Comparison of ENCODE assay signal across 11 cellular contexts in the genomic region with DNA sequence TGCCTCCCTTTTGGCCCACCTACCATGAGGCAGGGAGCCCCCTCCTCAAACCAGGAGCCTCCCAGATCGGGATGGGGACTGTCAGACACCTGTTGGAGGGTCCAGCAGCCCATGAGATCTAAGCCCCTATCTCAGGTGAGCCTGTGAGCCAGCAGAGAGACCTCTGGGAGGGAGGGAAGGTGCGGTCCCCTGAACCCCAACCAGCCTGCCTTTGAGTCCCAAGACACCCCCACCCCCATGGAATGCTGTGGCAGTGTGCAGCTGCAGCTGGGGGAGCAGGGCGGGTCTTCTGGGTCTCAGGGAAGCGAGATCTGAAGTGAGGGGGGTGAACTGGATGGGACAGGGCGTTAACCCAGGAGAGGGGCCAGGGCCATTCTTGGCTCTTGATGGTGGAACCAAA. TPM values are rescaled to one million over a fixed set of nuclear protein-coding genes. Genes with fewer than 3 reads are reported as not detected.
A peak's percentile ranks its signal among the peaks of the same experiment; 100 is the strongest.
DNase-seq lines count a peak whose midpoint lies in the region; ATAC-seq lines count a peak whose summit lies in the region.
"Had no signal": no experiment of that assay in that cellular context is flagged by ENCODE, and none has a peak within 500 bp of the region (broad histone marks: within the 10 kb centered on the region; RNA-seq: fewer than 3 reads in every experiment).

No MANE protein-coding gene starts in this region.

- peaks cover 10% of the 10 kb centered on the region for H3K4me1 Mint-ChIP-seq in activated CD4-positive, alpha-beta T cell treated with anti-CD3 and anti-CD28 coated beads, Interleukin-2, amount 10 ng/mL, durations not matched to agents 24 days and 14 days
- H3K4me1 Mint-ChIP-seq in activated T-cell treated with anti-CD3 and anti-CD28 coated beads, Interleukin-2, amount 50 U/mL, for 72 hours (ENCODE audit: low read depth): peaks cover 16% of the 10 kb centered on the region

- H3K27me3 Mint-ChIP-seq in activated CD4-positive, alpha-beta T cell treated with anti-CD3 and anti-CD28 coated beads, Interleukin-2, amount 10 ng/mL, durations not matched to agents 24 days and 14 days: peaks cover 27% of the 10 kb centered on the region
- H3K27me3 Mint-ChIP-seq in activated T-cell treated with anti-CD3 and anti-CD28 coated beads, Interleukin-2, amount 50 U/mL, for 72 hours (ENCODE audit: low read depth): peaks cover 14% of the 10 kb centered on the region

- intact Hi-C loops in activated CD4-positive, alpha-beta T cell treated with anti-CD3 and anti-CD28 coated beads, Interleukin-2, amount 10 ng/mL, durations not matched to agents 24 days and 14 days (cut with micrococcal nuclease): loop anchor here (2.0 to 10.0 kb wide), 4 partner anchors 44 to 622 kb away; a partner anchor contains a TSS

- no peaks in the 10 kb centered on the region for H3K9me3 Mint-ChIP-seq in activated CD4-positive, alpha-beta T cell treated with anti-CD3 and anti-CD28 coated beads, Interleukin-2, amount 10 ng/mL, durations not matched to agents 24 days and 14 days
- no peaks in the 10 kb centered on the region for H3K9me3 Mint-ChIP-seq in activated T-cell treated with anti-CD3 and anti-CD28 coated beads, Interleukin-2, amount 50 U/mL, for 72 hours

- H3K4me3 ChIP-seq in mesenchymal stem cell (ENCODE audit: insufficient read depth in 1 of 2, low read depth in 1 of 2, low read length in 2 of 2) (no peak overlapping the region), stomach smooth muscle (ENCODE audit: low read length in 2 of 2) (no peak overlapping the region)

- no peak overlapping the region for H2BK120ac ChIP-seq in mesenchymal stem cell (ENCODE audit: low read depth, low read length)

- H3K4me1 ChIP-seq in mesenchymal stem cell (ENCODE audit: control insufficient read depth, insufficient read depth, low read depth, low read length) (peaks cover 60% of the 10 kb centered on the region), stomach smooth muscle (ENCODE audit: control insufficient read depth, insufficient read depth, low read length) (peaks cover 52% of the 10 kb centered on the region)

- H4K91ac ChIP-seq in mesenchymal stem cell (ENCODE audit: low read length): peak overlapping the region; percentile 70

- ATAC-seq in activated T-cell treated with anti-CD3 and anti-CD28 coated beads, Interleukin-2, amount 50 U/mL, for 72 hours (replicated peaks in 1 of 2): no peak
- no peak for ATAC-seq in GM18870 (IDR thresholded peaks at IDR 0.05; ENCODE audit: unreplicated experiment)
- ATAC-seq in GM18498 (IDR thresholded peaks at IDR 0.05; ENCODE audit: unreplicated experiment): no peak

- no peak overlapping the region for H3K14ac ChIP-seq in mesenchymal stem cell (ENCODE audit: low read length in 2 of 2)

- H3K27ac ChIP-seq in mesenchymal stem cell (ENCODE audit: low read length, poor library complexity, severe bottlenecking): no peak overlapping the region
- peak overlapping the region; percentile 66 for H3K27ac ChIP-seq in stomach smooth muscle (ENCODE audit: low read length)

- H3K4me2 ChIP-seq in mesenchymal stem cell (ENCODE audit: low read length, poor library complexity, severe bottlenecking): no peak overlapping the region

- H3K9me3 ChIP-seq in mesenchymal stem cell (ENCODE audit: control insufficient read depth, low read length): no peaks in the 10 kb centered on the region
- H3K9me3 ChIP-seq in stomach smooth muscle (ENCODE audit: control insufficient read depth in 2 of 2, low read length in 2 of 2): no peaks in the 10 kb centered on the region
- H3K9me3 ChIP-seq: adrenal gland had no signal

- H3K36me3 Mint-ChIP-seq in activated CD4-positive, alpha-beta T cell treated with anti-CD3 and anti-CD28 coated beads, Interleukin-2, amount 10 ng/mL, durations not matched to agents 24 days and 14 days (ENCODE audit: low read depth): no peaks in the 10 kb centered on the region
- H3K36me3 Mint-ChIP-seq in activated T-cell treated with anti-CD3 and anti-CD28 coated beads, Interleukin-2, amount 50 U/mL, for 72 hours (ENCODE audit: insufficient read depth in 2 of 2): peaks cover 0 to 2% of the 10 kb centered on the region in 2 donors

- no peak overlapping the region for H2BK5ac ChIP-seq in mesenchymal stem cell (ENCODE audit: low read depth, low read length, poor library complexity, severe bottlenecking)

- no peak overlapping the region for H3K23ac ChIP-seq in mesenchymal stem cell (ENCODE audit: low read length in 2 of 2)

- peak overlapping the region; percentile 48 for H3K4me3 Mint-ChIP-seq in activated CD4-positive, alpha-beta T cell treated with anti-CD3 and anti-CD28 coated beads, Interleukin-2, amount 10 ng/mL, durations not matched to agents 24 days and 14 days
- H3K4me3 Mint-ChIP-seq in activated T-cell treated with anti-CD3 and anti-CD28 coated beads, Interleukin-2, amount 50 U/mL, for 72 hours: peak overlapping the region; percentile 17 to 51

- peak overlapping the region; percentile 38 to 92 for H3K18ac ChIP-seq in mesenchymal stem cell (ENCODE audit: low read depth in 1 of 2, low read length in 2 of 2)

- peak overlapping the region; percentile 69 for H4K8ac ChIP-seq in mesenchymal stem cell (ENCODE audit: low read length)

- H3K27ac Mint-ChIP-seq in activated CD4-positive, alpha-beta T cell treated with anti-CD3 and anti-CD28 coated beads, Interleukin-2, amount 10 ng/mL, durations not matched to agents 24 days and 14 days: no peak overlapping the region
- H3K27ac Mint-ChIP-seq in activated T-cell treated with anti-CD3 and anti-CD28 coated beads, Interleukin-2, amount 50 U/mL, for 72 hours: no peak overlapping the region

- H3K36me3 ChIP-seq in mesenchymal stem cell (ENCODE audit: control insufficient read depth in 1 of 2, insufficient read depth in 2 of 2, low read depth in 1 of 2, low read length in 2 of 2): peaks cover 0 to 10% of the 10 kb centered on the region in 2 experiments
- H3K36me3 ChIP-seq in stomach smooth muscle (ENCODE audit: control insufficient read depth in 2 of 2, insufficient read depth in 2 of 2, low read length in 2 of 2): no peaks in the 10 kb centered on the region
- H3K36me3 ChIP-seq: adrenal gland had no signal

- H2BK15ac ChIP-seq in mesenchymal stem cell (ENCODE audit: low read depth, poor library complexity, severe bottlenecking): no peak overlapping the region

- no peak for DNase-seq in activated CD4-positive, alpha-beta T cell treated with anti-CD3 and anti-CD28 coated beads, Interleukin-2, amount 10 ng/mL, durations not matched to agents 24 days and 14 days
- DNase-seq in activated CD4-positive, alpha-beta T cell treated with anti-CD3 and anti-CD28 coated beads, Interleukin-2, amount 50 U/mL, for 4 hours: no peak
- DNase-seq in activated T-cell treated with anti-CD3 and anti-CD28 coated beads, Interleukin-2, amount 50 U/mL, for 72 hours: no peak
- DNase-seq in mesenchymal stem cell (no peak), NCI-H526 (lab: John Stamatoyannopoulos, UW) (no peak)
- DNase-seq: activated CD4-positive, alpha-beta T cell treated with anti-CD3 and anti-CD28 coated beads, Interleukin-2, amount 50 U/mL, for 1 hour; foreskin melanocyte had no signal

- WGBS in mesenchymal stem cell: 93% methylated on average over 3 of the region's 5 CpGs

- no peak overlapping the region for H2AFZ ChIP-seq in mesenchymal stem cell (ENCODE audit: low read depth, low read length)

- H3K79me1 ChIP-seq in mesenchymal stem cell (replicated peaks; ENCODE audit: low read length, poor library complexity, severe bottlenecking): peaks cover 3% of the 10 kb centered on the region

- no peak overlapping the region for H2AK5ac ChIP-seq in mesenchymal stem cell (ENCODE audit: low read length, severe bottlenecking)

- H3K27me3 ChIP-seq in mesenchymal stem cell (ENCODE audit: control insufficient read depth in 1 of 2, insufficient read depth in 1 of 2, low read length in 2 of 2): peaks cover 0 to 12% of the 10 kb centered on the region in 2 experiments
- no peaks in the 10 kb centered on the region for H3K27me3 ChIP-seq in stomach smooth muscle (ENCODE audit: control insufficient read depth in 1 of 2, insufficient read depth in 2 of 2, low read length in 2 of 2)
- H3K27me3 ChIP-seq: adrenal gland had no signal

- H3K4ac ChIP-seq in mesenchymal stem cell (ENCODE audit: low read depth in 1 of 2, low read length in 2 of 2): peak overlapping the region in 1 of 2 experiments; percentile 83

- H2BK12ac ChIP-seq in mesenchymal stem cell (ENCODE audit: low read length in 2 of 2): peak overlapping the region in 1 of 2 experiments; percentile 84

- H3K9ac ChIP-seq in mesenchymal stem cell (ENCODE audit: low read length) (no peak overlapping the region), stomach smooth muscle (ENCODE audit: low read length in 2 of 2) (no peak overlapping the region)

RNA-seq across cellular contexts. Expression of a gene that starts 1.4 kb away (rescaled TPM):
- total RNA-seq in activated CD4-positive, alpha-beta T cell treated with anti-CD3 and anti-CD28 coated beads, Interleukin-2, amount 10 ng/mL, durations not matched to agents 24 days and 14 days: 1.8 and 2.0 TPM in 2 replicates
- total RNA-seq in activated T-cell treated with anti-CD3 and anti-CD28 coated beads, Interleukin-2, amount 50 U/mL, for 72 hours: 1 to 10 TPM; 1.5 to 2.6 TPM
- 29.4 TPM for polyA plus RNA-seq in mesenchymal stem cell (2013, experiment 1 of 2)
- 31.0 TPM for polyA plus RNA-seq in mesenchymal stem cell (2013, experiment 2 of 2)

RNA-seq across cellular contexts. Expression of a gene that starts 42.3 kb away (rescaled TPM):
- 25.5 and 26.7 TPM in 2 replicates for total RNA-seq in activated CD4-positive, alpha-beta T cell treated with anti-CD3 and anti-CD28 coated beads, Interleukin-2, amount 10 ng/mL, durations not matched to agents 24 days and 14 days
- total RNA-seq in activated T-cell treated with anti-CD3 and anti-CD28 coated beads, Interleukin-2, amount 50 U/mL, for 72 hours: 10 to 100 TPM in 1 of 2 donors, 1 to 10 TPM in 1; 3.4 to 12.3 TPM
- 272 TPM for polyA plus RNA-seq in mesenchymal stem cell (2013, experiment 1 of 2)
- 276 TPM for polyA plus RNA-seq in mesenchymal stem cell (2013, experiment 2 of 2)
